ENCODE assay signal across 8 cellular contexts in genomic region chr10:46786518-46787320, GRCh38.
DNase-seq lines count a peak whose midpoint lies in the region; ATAC-seq, FAIRE-seq and TF ChIP-seq lines count a peak whose summit lies in the region.
"Not testable (repeated sequence)": the region's sequence is repeated elsewhere in the genome, so short reads cannot be mapped to it uniquely, and the experiment has no call there.

No MANE protein-coding gene starts in this region.

- H2AFZ ChIP-seq in astrocyte (ENCODE audit: low read depth, low read length) (peak overlapping the region; percentile 81), trophoblast cell (ENCODE audit: insufficient read depth, low read length, poor library complexity) (peak overlapping the region; percentile 94)

- H3K18ac ChIP-seq in trophoblast cell (ENCODE audit: low read length) = peak overlapping the region; percentile 96

- DNase-seq in NCI-H1417 (lab: John Stamatoyannopoulos, UW) (peak; percentile 48 to 84 (median 74)), astrocyte (ENCODE audit: low read depth) (peak; percentile 47), right cardiac atrium (peak; percentile 74 to 90 (median 89)), trophoblast cell (peak; percentile 50 to 70), transverse colon (peak; percentile 77)
- peak; percentile 72 for DNase-seq in T-helper 2 cell treated with Interferon-gamma antibody and Interleukin-4, amounts not matched to agents 5 μg/mL and 100 μg/mL, for 36 hours (ENCODE audit: low spot score)

- H4K20me1 ChIP-seq in astrocyte (ENCODE audit: insufficient read depth, low read length) = not testable (repeated sequence)

- peak overlapping the region; percentile 99 for H4K12ac ChIP-seq in trophoblast cell (ENCODE audit: low read depth, low read length)

- H2BK5ac ChIP-seq in trophoblast cell (ENCODE audit: low read depth, low read length, poor library complexity) = peak overlapping the region; percentile 56

- H3K79me2 ChIP-seq in astrocyte (ENCODE audit: insufficient read depth, low read length); trophoblast cell (ENCODE audit: control insufficient read depth, insufficient read depth, low read length, poor library complexity): not testable (repeated sequence)

- not testable (repeated sequence) for H3K4me1 ChIP-seq in astrocyte (ENCODE audit: insufficient read depth, low read length); right cardiac atrium (ENCODE audit: control insufficient read depth, insufficient read depth, low read length); trophoblast cell (ENCODE audit: control insufficient read depth in 1 of 2, insufficient read depth in 2 of 2, low read length in 2 of 2); transverse colon

- H3K36me3 ChIP-seq in astrocyte (ENCODE audit: insufficient read depth, low read length); trophoblast cell (ENCODE audit: control insufficient read depth in 1 of 2, insufficient read depth in 2 of 2, low read length in 2 of 2); transverse colon: not testable (repeated sequence)

- peak overlapping the region; percentile 79 for H3K4ac ChIP-seq in trophoblast cell (ENCODE audit: low read depth, low read length)

- H2AK5ac ChIP-seq in trophoblast cell (ENCODE audit: low read length) = peak overlapping the region; percentile 69

- not testable (repeated sequence) for H3K79me1 ChIP-seq in trophoblast cell (ENCODE audit: low read length)

- H3K9me3 Mint-ChIP-seq in T-helper 2 cell treated with Interferon-gamma antibody and Interleukin-4, amounts not matched to agents 5 μg/mL and 100 μg/mL, for 36 hours; astrocyte (ENCODE audit: unreplicated experiment): not testable (repeated sequence)

- H3K27me3 ChIP-seq in astrocyte (ENCODE audit: insufficient read depth, low read length); right cardiac atrium (ENCODE audit: control insufficient read depth, insufficient read depth); trophoblast cell (ENCODE audit: insufficient read depth, low read length); transverse colon: not testable (repeated sequence)

- WGBS in right cardiac atrium = under 1% methylated on average over 46 of the region's 62 CpGs
- WGBS in trophoblast cell (ENCODE audit: extremely low coverage, insufficient coverage, insufficient read length) = no CpG with 5 or more reads among the region's 62 CpGs
- WGBS in transverse colon (ENCODE audit: low coverage in 1 of 2), 2 donors = 1% methylated on average over 38 of the region's 62 CpGs; no CpG with 5 or more reads in 1 of the 2 donors

- peak; percentile 72 for ATAC-seq in HG02759 (IDR thresholded peaks at IDR 0.05; ENCODE audit: unreplicated experiment)
- peak; percentile 96 to 98 for ATAC-seq in right cardiac atrium

- in situ Hi-C loops in transverse colon (cut with MboI; ENCODE audit: low pct_ligation_motif_present in 1 of 4, low pct_unique_long_range_greater_than_20kb in 1 of 4, low sequenced_read_pairs in 3 of 4) = not testable (repeated sequence)

- H3K27me3 Mint-ChIP-seq in T-helper 2 cell treated with Interferon-gamma antibody and Interleukin-4, amounts not matched to agents 5 μg/mL and 100 μg/mL, for 36 hours (ENCODE audit: low read depth); astrocyte (ENCODE audit: low read depth, unreplicated experiment): not testable (repeated sequence)

- H4K91ac ChIP-seq in trophoblast cell (ENCODE audit: low read depth, low read length) = peak overlapping the region; percentile 97

- peak overlapping the region; percentile 99 for H3K14ac ChIP-seq in trophoblast cell (ENCODE audit: low read length)

- H2BK12ac ChIP-seq in trophoblast cell (ENCODE audit: low read length) = peak overlapping the region; percentile 84

- H3K9ac ChIP-seq in astrocyte (ENCODE audit: low read length) (peak overlapping the region; percentile 88), trophoblast cell (ENCODE audit: low read length) (peak overlapping the region; percentile 55)

- peak overlapping the region; percentile 100 for H4K8ac ChIP-seq in trophoblast cell (ENCODE audit: low read depth, low read length)

- TF ChIP-seq CTCF in astrocyte (IDR thresholded peaks at IDR 0.05; ENCODE audit: insufficient read depth, low read depth, low read length); transverse colon (IDR thresholded peaks at IDR 0.05): not testable (repeated sequence)

- peak overlapping the region; percentile 96 for H2BK120ac ChIP-seq in trophoblast cell (ENCODE audit: insufficient read depth, low read length, poor library complexity)

- peaks cover 23% of the 10 kb centered on the region for H3K4me1 Mint-ChIP-seq in T-helper 2 cell treated with Interferon-gamma antibody and Interleukin-4, amounts not matched to agents 5 μg/mL and 100 μg/mL, for 36 hours (ENCODE audit: low read depth)
- not testable (repeated sequence) for H3K4me1 Mint-ChIP-seq in astrocyte (ENCODE audit: low read depth, unreplicated experiment)

- not testable (repeated sequence) for H3K36me3 Mint-ChIP-seq in T-helper 2 cell treated with Interferon-gamma antibody and Interleukin-4, amounts not matched to agents 5 μg/mL and 100 μg/mL, for 36 hours (ENCODE audit: low read depth); astrocyte (ENCODE audit: low read depth, unreplicated experiment)

- intact Hi-C loops in right cardiac atrium (cut with DNase I); transverse colon (cut with DNase I; ENCODE audit: low total_unique reads): not testable (repeated sequence)

- peak; percentile 35 for TF ChIP-seq POLR2A in GM10847 (IDR thresholded peaks at IDR 0.05; ENCODE audit: extremely low read depth, insufficient read length)
- TF ChIP-seq POLR2A in transverse colon (IDR thresholded peaks at IDR 0.05) = not testable (repeated sequence)

- H3K27ac Mint-ChIP-seq in T-helper 2 cell treated with Interferon-gamma antibody and Interleukin-4, amounts not matched to agents 5 μg/mL and 100 μg/mL, for 36 hours = peak overlapping the region; percentile 97
- H3K27ac Mint-ChIP-seq in astrocyte (ENCODE audit: unreplicated experiment) = peak overlapping the region; percentile 65

- peak overlapping the region; percentile 98 for H3K4me3 Mint-ChIP-seq in T-helper 2 cell treated with Interferon-gamma antibody and Interleukin-4, amounts not matched to agents 5 μg/mL and 100 μg/mL, for 36 hours
- peak overlapping the region; percentile 98 for H3K4me3 Mint-ChIP-seq in astrocyte (ENCODE audit: unreplicated experiment)

- H3K23ac ChIP-seq in trophoblast cell (ENCODE audit: low read length) = not testable (repeated sequence)

- not testable (repeated sequence) for H3K9me3 ChIP-seq in astrocyte (ENCODE audit: insufficient read depth, low read depth, low read length); right cardiac atrium (ENCODE audit: control insufficient read depth, low read length); trophoblast cell (ENCODE audit: insufficient read depth, low read depth, low read length); transverse colon

- peak overlapping the region; percentile 78 for H3K4me2 ChIP-seq in astrocyte (ENCODE audit: low read length)
- H3K4me2 ChIP-seq in trophoblast cell (ENCODE audit: low read length) = peak overlapping the region; percentile 81

- TF ChIP-seq EP300 in transverse colon (IDR thresholded peaks at IDR 0.05; ENCODE audit: low read depth) = not testable (repeated sequence)

- H3K27ac ChIP-seq in astrocyte (ENCODE audit: low read depth, low read length) (peak overlapping the region; percentile 68), right cardiac atrium (ENCODE audit: low read length) (peak overlapping the region; percentile 2), trophoblast cell (ENCODE audit: low read depth, low read length) (peak overlapping the region; percentile 31), transverse colon (peak overlapping the region; percentile 71 to 85 (median 78))

- H3K4me3 ChIP-seq in astrocyte (ENCODE audit: insufficient read depth, low read depth, low read length) (peak overlapping the region; percentile 77), right cardiac atrium (ENCODE audit: low read length) (peak overlapping the region; percentile 38), trophoblast cell (ENCODE audit: low read depth, low read length) (peak overlapping the region; percentile 75), transverse colon (peak overlapping the region; percentile 42 to 56 (median 51))

- not testable (repeated sequence) for FAIRE-seq in astrocyte (lab: Jason Lieb, UNC)

Comparison
In these comparisons a context has a peak if more than half of its experiments do, and no peak if none do; other contexts are left out.
1. Peak in every context shown above with its lines: DNase-seq, ATAC-seq, H3K4me3 ChIP-seq and H3K27ac ChIP-seq.
2. H3K27ac ChIP-seq: peak in every context shown above with its lines; median percentile 78 in transverse colon; 68 in astrocyte; 31 in trophoblast cell; 2 in right cardiac atrium.